33 cellular contexts compared by ENCODE assay signal in genomic region chr12:111288771-111289170, GRCh38.
"Had no signal": no experiment of that assay in that cellular context is flagged by ENCODE, and none has a peak within 500 bp of the region (broad histone marks: within the 10 kb centered on the region; RNA-seq: fewer than 3 reads in every experiment).

No MANE protein-coding gene starts in this region.

- DNase-seq: Karpas-422, Kasumi-1, MG63, MM.1S, MV-4-11, NCI-H1048, NCI-H1092, NCI-H1092 treated with DMSO at 0.1 percent for 48 hours, NCI-H1105, NCI-H1105 treated with DMSO at 0.1 percent for 48 hours, NCI-H1417 treated with DMSO at 0.1 percent for 48 hours, NCI-H1436, NCI-H1436 treated with DMSO at 0.1 percent for 48 hours, NCI-H146, NCI-H1694, NCI-H1694 treated with DMSO at 0.1 percent for 48 hours, NCI-H187, NCI-H187 treated with DMSO at 0.1 percent for 48 hours, NCI-H1930, NCI-H2029, NCI-H2029 treated with DMSO at 0.1 percent for 48 hours, NCI-H2081, NCI-H2081 treated with DMSO at 0.1 percent for 48 hours, NCI-H2107, NCI-H2171, NCI-H2171 treated with DMSO at 0.1 percent for 48 hours, NCI-H2227 treated with DMSO at 0.1 percent for 48 hours, NCI-H226, NCI-H345, NCI-H446, NCI-H446 treated with DMSO at 0.1 percent for 48 hours, NCI-H510A had no signal

- H3K4me2 ChIP-seq: KMS-11 had no signal

- H3K27ac ChIP-seq: KMS-11 had no signal

- H3K27me3 ChIP-seq: MG63 had no signal

- H3K9ac ChIP-seq: KMS-11 had no signal

- H3K9me3 ChIP-seq: MG63 had no signal

- H3K4me3 ChIP-seq: MG63 had no signal

- H3K36me3 ChIP-seq: MG63 had no signal
